In the genomic region with DNA sequence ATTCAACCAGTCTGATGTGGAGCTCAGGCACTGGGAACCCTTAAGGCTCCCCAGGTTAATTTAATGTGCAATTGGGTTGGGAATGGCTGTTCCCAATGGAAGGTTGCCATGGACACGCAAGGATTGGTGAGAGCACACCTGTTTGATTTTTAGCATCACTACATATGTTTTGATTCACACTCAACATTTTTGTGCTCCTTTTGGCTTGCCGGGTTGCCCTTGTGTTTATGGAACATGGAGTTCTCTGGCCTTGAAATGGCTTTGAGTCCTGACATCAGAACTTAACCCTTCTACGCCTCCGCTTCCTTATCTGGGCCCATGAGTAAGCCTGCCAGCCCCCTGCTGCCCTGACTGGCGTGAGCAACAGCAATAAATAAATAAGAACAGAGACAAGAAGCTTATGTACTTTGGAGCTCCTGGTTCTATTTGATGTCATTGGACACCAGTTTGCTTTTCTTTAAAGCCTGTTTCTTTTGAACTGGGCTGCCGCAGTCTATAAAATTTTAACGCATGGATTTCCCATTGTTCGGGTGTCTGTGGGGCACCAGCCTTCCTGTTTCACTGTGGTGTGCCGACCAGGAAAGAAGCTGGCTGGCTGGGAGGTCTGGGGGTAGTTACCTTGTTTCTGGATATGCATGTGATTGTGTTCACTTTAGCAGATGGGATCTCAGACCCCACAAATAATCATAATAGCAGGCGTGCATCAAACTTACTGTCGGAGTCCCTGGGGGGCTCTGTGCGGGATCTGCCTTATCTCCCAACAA, we compare ENCODE assay signal across 17 cellular contexts. TPM values are rescaled to one million over a fixed set of nuclear protein-coding genes. Genes with fewer than 3 reads are reported as not detected.
DNase-seq lines count a peak whose midpoint lies in the region; ATAC-seq and TF ChIP-seq lines count a peak whose summit lies in the region.
"Had no signal": no experiment of that assay in that cellular context is flagged by ENCODE, and none has a peak within 500 bp of the region (broad histone marks: within the 10 kb centered on the region; RNA-seq: fewer than 3 reads in every experiment).

No MANE protein-coding gene starts in this region.

- TF ChIP-seq CTCF in GM23338 (conservative IDR thresholded peaks at IDR 0.05; ENCODE audit: low read depth in 2 of 2): no peak
- no peak for TF ChIP-seq CTCF in fibroblast of pulmonary artery (IDR thresholded peaks at IDR 0.05; ENCODE audit: low read length, missing control alignments)

- H3K27ac ChIP-seq in GM23338 (ENCODE audit: low read depth): no peak overlapping the region
- H3K27ac ChIP-seq: BLaER1 treated with 17β-estradiol and CSF1 and Interleukin-3, amounts not matched to agents 10 nM and 100 nM; breast epithelium had no signal

- DNase-seq in GM23338 (ENCODE audit: low spot score) (no peak), NCI-H748 (lab: John Stamatoyannopoulos, UW; ENCODE audit: unreplicated experiment) (peak; percentile 71), fibroblast of pulmonary artery (ENCODE audit: low read depth) (peak; percentile 90), skeletal muscle cell (ENCODE audit: low read depth) (peak; percentile 87), G401 (ENCODE audit: low spot score) (no peak), NK-92 (lab: John Stamatoyannopoulos, UW; ENCODE audit: unreplicated experiment) (no peak), RPMI8226 (no peak)
- DNase-seq: activated CD8-positive, alpha-beta T cell treated with anti-CD3 and anti-CD28 coated beads, Interleukin-2, amount 10 ng/mL, durations not matched to agents 7 days and 5 days; activated effector memory CD4-positive, alpha-beta T cell treated with anti-CD3 and anti-CD28 coated beads, Interleukin-2, amount 50 U/mL, for 16 hours; kidney glomerular epithelial cell; MV-4-11; NCI-H446; stimulated activated CD4-positive, alpha-beta T cell treated with anti-CD3 and anti-CD28 coated beads, Interleukin-4, amount 100 ng/mL, for 4 hours; stimulated activated naive B cell treated with anti-CD40 and anti-IgM and Interleukin-4, amounts not matched to agents 10 μg/mL and 1 μg/mL and 100 μg/mL, for 72 hours had no signal

- H3K79me2 ChIP-seq in GM23338 (replicated peaks; ENCODE audit: insufficient read depth): no peaks in the 10 kb centered on the region

- no peaks in the 10 kb centered on the region for H3F3A ChIP-seq in GM23338 (replicated peaks; ENCODE audit: low read depth)

- H3K4me1 Mint-ChIP-seq in GM23338: peaks cover 30% of the 10 kb centered on the region
- H3K4me1 Mint-ChIP-seq: stimulated activated naive B cell treated with anti-CD40 and anti-IgM and Interleukin-4, amounts not matched to agents 10 μg/mL and 1 μg/mL and 100 μg/mL, for 72 hours had no signal

- in situ Hi-C loops in G401 (cut with HindIII; ENCODE audit: low sequenced_read_pairs): no loop called here

- no peak overlapping the region for H3K4me3 Mint-ChIP-seq in GM23338
- H3K4me3 Mint-ChIP-seq: activated CD8-positive, alpha-beta T cell treated with anti-CD3 and anti-CD28 coated beads, Interleukin-2, amount 10 ng/mL, durations not matched to agents 7 days and 5 days; stimulated activated naive B cell treated with anti-CD40 and anti-IgM and Interleukin-4, amounts not matched to agents 10 μg/mL and 1 μg/mL and 100 μg/mL, for 72 hours had no signal

- H3K4me1 ChIP-seq in GM23338 (ENCODE audit: insufficient read depth): peaks cover 39% of the 10 kb centered on the region
- H3K4me1 ChIP-seq: breast epithelium had no signal

- no peaks in the 10 kb centered on the region for H3K27me3 ChIP-seq in GM23338 (ENCODE audit: insufficient read depth)
- H3K27me3 ChIP-seq: breast epithelium had no signal

- H3K9me2 ChIP-seq in GM23338 (ENCODE audit: insufficient read depth): no peaks in the 10 kb centered on the region

- no peak overlapping the region for H3K27ac Mint-ChIP-seq in GM23338
- H3K27ac Mint-ChIP-seq: activated CD8-positive, alpha-beta T cell treated with anti-CD3 and anti-CD28 coated beads, Interleukin-2, amount 10 ng/mL, durations not matched to agents 7 days and 5 days; stimulated activated naive B cell treated with anti-CD40 and anti-IgM and Interleukin-4, amounts not matched to agents 10 μg/mL and 1 μg/mL and 100 μg/mL, for 72 hours had no signal

- H4K20me1 ChIP-seq in GM23338 (replicated peaks; ENCODE audit: insufficient read depth): no peaks in the 10 kb centered on the region
- H4K20me1 ChIP-seq: BLaER1 treated with 17β-estradiol and CSF1 and Interleukin-3, amounts not matched to agents 10 nM and 100 nM had no signal

- no peak overlapping the region for H2AFZ ChIP-seq in GM23338

- H3K36me3 Mint-ChIP-seq in GM23338 (ENCODE audit: low read depth): no peaks in the 10 kb centered on the region
- H3K36me3 Mint-ChIP-seq: stimulated activated naive B cell treated with anti-CD40 and anti-IgM and Interleukin-4, amounts not matched to agents 10 μg/mL and 1 μg/mL and 100 μg/mL, for 72 hours had no signal

- H3K4me3 ChIP-seq in GM23338: no peak overlapping the region
- H3K4me3 ChIP-seq in fibroblast of pulmonary artery (replicated peaks; ENCODE audit: low read depth, low read length): no peak overlapping the region
- H3K4me3 ChIP-seq in skeletal muscle cell (ENCODE audit: low read depth, low read length): no peak overlapping the region
- H3K4me3 ChIP-seq: BLaER1 treated with 17β-estradiol and CSF1 and Interleukin-3, amounts not matched to agents 10 nM and 100 nM; breast epithelium had no signal

- H3K36me3 ChIP-seq in GM23338 (ENCODE audit: insufficient read depth): no peaks in the 10 kb centered on the region
- H3K36me3 ChIP-seq: BLaER1 treated with 17β-estradiol and CSF1 and Interleukin-3, amounts not matched to agents 10 nM and 100 nM; breast epithelium had no signal

- peaks cover 29% of the 10 kb centered on the region for H3K27me3 Mint-ChIP-seq in GM23338 (ENCODE audit: insufficient read depth, low read depth, poor library complexity)

- no peaks in the 10 kb centered on the region for H3K9me3 Mint-ChIP-seq in GM23338

- ATAC-seq in GM23338: no peak
- ATAC-seq in activated CD4-positive, CD25-positive, alpha-beta regulatory T cell treated with anti-CD3 and anti-CD28 coated beads, Interleukin-2, amount 50 U/mL, for 24 hours: no peak
- ATAC-seq: activated CD8-positive, alpha-beta T cell treated with anti-CD3 and anti-CD28 coated beads, Interleukin-2, amount 10 ng/mL, durations not matched to agents 7 days and 5 days; stimulated activated naive B cell treated with anti-CD40 and anti-IgM and Interleukin-4, amounts not matched to agents 10 μg/mL and 1 μg/mL and 100 μg/mL, for 72 hours had no signal

- H3K4me2 ChIP-seq in GM23338: peak overlapping the region; percentile 45; the same call in 1 of the 2 replicates
- H3K4me2 ChIP-seq: BLaER1 treated with 17β-estradiol and CSF1 and Interleukin-3, amounts not matched to agents 10 nM and 100 nM had no signal

TF ChIP-seq in GM23338, 12 proteins besides CTCF, POLR2A, EP300 and RAD21 (continues in another document):
- TF ChIP-seq STAT1 (IDR thresholded peaks at IDR 0.05; ENCODE audit: unreplicated experiment) (no peak), ZNF114 (CRISPR knock-in tag; IDR thresholded peaks at IDR 0.05) (no peak), EZH2 (IDR thresholded peaks at IDR 0.05; ENCODE audit: low read depth, unreplicated experiment) (no peak), POLR2AphosphoS5 (IDR thresholded peaks at IDR 0.05; ENCODE audit: low read depth) (no peak)
- TF ChIP-seq, protein P1, sequence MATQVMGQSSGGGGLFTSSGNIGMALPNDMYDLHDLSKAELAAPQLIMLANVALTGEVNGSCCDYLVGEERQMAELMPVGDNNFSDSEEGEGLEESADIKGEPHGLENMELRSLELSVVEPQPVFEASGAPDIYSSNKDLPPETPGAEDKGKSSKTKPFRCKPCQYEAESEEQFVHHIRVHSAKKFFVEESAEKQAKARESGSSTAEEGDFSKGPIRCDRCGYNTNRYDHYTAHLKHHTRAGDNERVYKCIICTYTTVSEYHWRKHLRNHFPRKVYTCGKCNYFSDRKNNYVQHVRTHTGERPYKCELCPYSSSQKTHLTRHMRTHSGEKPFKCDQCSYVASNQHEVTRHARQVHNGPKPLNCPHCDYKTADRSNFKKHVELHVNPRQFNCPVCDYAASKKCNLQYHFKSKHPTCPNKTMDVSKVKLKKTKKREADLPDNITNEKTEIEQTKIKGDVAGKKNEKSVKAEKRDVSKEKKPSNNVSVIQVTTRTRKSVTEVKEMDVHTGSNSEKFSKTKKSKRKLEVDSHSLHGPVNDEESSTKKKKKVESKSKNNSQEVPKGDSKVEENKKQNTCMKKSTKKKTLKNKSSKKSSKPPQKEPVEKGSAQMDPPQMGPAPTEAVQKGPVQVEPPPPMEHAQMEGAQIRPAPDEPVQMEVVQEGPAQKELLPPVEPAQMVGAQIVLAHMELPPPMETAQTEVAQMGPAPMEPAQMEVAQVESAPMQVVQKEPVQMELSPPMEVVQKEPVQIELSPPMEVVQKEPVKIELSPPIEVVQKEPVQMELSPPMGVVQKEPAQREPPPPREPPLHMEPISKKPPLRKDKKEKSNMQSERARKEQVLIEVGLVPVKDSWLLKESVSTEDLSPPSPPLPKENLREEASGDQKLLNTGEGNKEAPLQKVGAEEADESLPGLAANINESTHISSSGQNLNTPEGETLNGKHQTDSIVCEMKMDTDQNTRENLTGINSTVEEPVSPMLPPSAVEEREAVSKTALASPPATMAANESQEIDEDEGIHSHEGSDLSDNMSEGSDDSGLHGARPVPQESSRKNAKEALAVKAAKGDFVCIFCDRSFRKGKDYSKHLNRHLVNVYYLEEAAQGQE (IDR thresholded peaks at IDR 0.05; ENCODE audit: unreplicated experiment): no peak
- TF ChIP-seq, protein P2, sequence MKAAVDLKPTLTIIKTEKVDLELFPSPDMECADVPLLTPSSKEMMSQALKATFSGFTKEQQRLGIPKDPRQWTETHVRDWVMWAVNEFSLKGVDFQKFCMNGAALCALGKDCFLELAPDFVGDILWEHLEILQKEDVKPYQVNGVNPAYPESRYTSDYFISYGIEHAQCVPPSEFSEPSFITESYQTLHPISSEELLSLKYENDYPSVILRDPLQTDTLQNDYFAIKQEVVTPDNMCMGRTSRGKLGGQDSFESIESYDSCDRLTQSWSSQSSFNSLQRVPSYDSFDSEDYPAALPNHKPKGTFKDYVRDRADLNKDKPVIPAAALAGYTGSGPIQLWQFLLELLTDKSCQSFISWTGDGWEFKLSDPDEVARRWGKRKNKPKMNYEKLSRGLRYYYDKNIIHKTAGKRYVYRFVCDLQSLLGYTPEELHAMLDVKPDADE (IDR thresholded peaks at IDR 0.05): no peak

RNA-seq across cellular contexts. Expression of a gene that starts 27.9 kb away (rescaled TPM):
- total RNA-seq in GM23338 (2014; rRNA removed; shearing (Covaris generic)): 0.24 and 0.35 TPM in 2 replicates
- polyA plus RNA-seq in GM23338 (2016; fragmentation: Nextera tagmentation; extraction: Ambion mirVana): 0.18 and 0.33 TPM in 2 replicates
- not detected in 2 replicates for total RNA-seq in G401 (2014; rRNA removed; shearing (Covaris generic))
- total RNA-seq: activated CD8-positive, alpha-beta T cell treated with anti-CD3 and anti-CD28 coated beads, Interleukin-2, amount 10 ng/mL, durations not matched to agents 7 days and 5 days had no signal

Comparison
In these comparisons a context has a peak if more than half of its experiments do, and no peak if none do; other contexts are left out.
1. DNase-seq: peak in NCI-H748 (single experiment), fibroblast of pulmonary artery (single experiment) and skeletal muscle cell (single experiment); none in GM23338 (single experiment), G401 (single experiment), NK-92 (single experiment) and RPMI8226 (single experiment).